In genomic region chr14:93185333-93185688, GRCh38 we compare ENCODE assay signal across 8 cellular contexts. TPM values are rescaled to one million over a fixed set of nuclear protein-coding genes. Genes with fewer than 3 reads are reported as not detected.
DNase-seq lines count a peak whose midpoint lies in the region; ATAC-seq and TF ChIP-seq lines count a peak whose summit lies in the region.

No MANE protein-coding gene starts in this region.

- TF ChIP-seq EP300 in sigmoid colon (IDR thresholded peaks at IDR 0.05), result no peak

- H3K9me2 ChIP-seq in SU-DHL-6 (replicated peaks; ENCODE audit: insufficient read depth, low read length), result no peaks in the 10 kb centered on the region

- H3K4me1 Mint-ChIP-seq in activated T-cell treated with anti-CD3 and anti-CD28 coated beads, Interleukin-2, amount 50 U/mL, for 72 hours (ENCODE audit: low read depth), result peaks cover 40% of the 10 kb centered on the region

- H3K9me3 ChIP-seq in SU-DHL-6 (ENCODE audit: insufficient read depth, low read length), result no peaks in the 10 kb centered on the region
- H3K9me3 ChIP-seq in sigmoid colon, result no peaks in the 10 kb centered on the region

- H3K27me3 ChIP-seq in SU-DHL-6 (ENCODE audit: low read length), result no peaks in the 10 kb centered on the region
- no peaks in the 10 kb centered on the region for H3K27me3 ChIP-seq in foreskin keratinocyte
- H3K27me3 ChIP-seq in sigmoid colon, result no peaks in the 10 kb centered on the region

- H2AFZ ChIP-seq in SU-DHL-6 (ENCODE audit: low read depth, low read length, severe bottlenecking), result peak overlapping the region; percentile 82

- 0% methylated on average over 11 of the region's 11 CpGs for WGBS in sigmoid colon, 2 donors

- H3K36me3 ChIP-seq in SU-DHL-6 (ENCODE audit: low read length) (peaks cover 3% of the 10 kb centered on the region; the same call in 1 of the 2 replicates), sigmoid colon (peaks cover 0 to 34% (median 0%) of the 10 kb centered on the region in 4 donors)

- peak overlapping the region; percentile 84 for H3K4me3 ChIP-seq in SU-DHL-6 (ENCODE audit: insufficient read depth, low read length, poor library complexity, severe bottlenecking)
- peak overlapping the region; percentile 89 to 99 (median 92) for H3K4me3 ChIP-seq in sigmoid colon

- TF ChIP-seq CTCF in SU-DHL-6 (IDR thresholded peaks at IDR 0.05; ENCODE audit: insufficient read depth, low read length, poor library complexity, severe bottlenecking) (no peak), foreskin keratinocyte (conservative IDR thresholded peaks at IDR 0.05) (no peak), sigmoid colon (IDR thresholded peaks at IDR 0.05) (no peak)

- TF ChIP-seq POLR2A in sigmoid colon (IDR thresholded peaks at IDR 0.05), result no peak

- H3K4me2 ChIP-seq in SU-DHL-6 (ENCODE audit: low read depth, low read length, poor library complexity, severe bottlenecking), result peak overlapping the region; percentile 76

- H3K9ac ChIP-seq in SU-DHL-6 (ENCODE audit: low read length), result peak overlapping the region; percentile 97

- peak overlapping the region; percentile 92 to 98 for H3K4me3 Mint-ChIP-seq in activated T-cell treated with anti-CD3 and anti-CD28 coated beads, Interleukin-2, amount 50 U/mL, for 72 hours

- H4K20me1 ChIP-seq in SU-DHL-6 (ENCODE audit: low read depth, low read length), result no peaks in the 10 kb centered on the region

- H3K27ac Mint-ChIP-seq in activated T-cell treated with anti-CD3 and anti-CD28 coated beads, Interleukin-2, amount 50 U/mL, for 72 hours, result peak overlapping the region; percentile 97

- no peak for ATAC-seq in activated T-cell treated with anti-CD3 and anti-CD28 coated beads, Interleukin-2, amount 50 U/mL, for 72 hours (replicated peaks in 1 of 2)
- no peak for ATAC-seq in foreskin keratinocyte

- H3K27me3 Mint-ChIP-seq in activated T-cell treated with anti-CD3 and anti-CD28 coated beads, Interleukin-2, amount 50 U/mL, for 72 hours (ENCODE audit: low read depth), result no peaks in the 10 kb centered on the region

- no peak for DNase-seq in activated T-cell treated with anti-CD3 and anti-CD28 coated beads, Interleukin-2, amount 50 U/mL, for 72 hours
- DNase-seq in activated T-cell treated with anti-CD3 and anti-CD28 coated beads, Interleukin-2, amount 50 U/mL, for 1 hour, result no peak
- DNase-seq in foreskin keratinocyte (peak in 1 of 2 donors; percentile 33), sigmoid colon (no peak), GM19240 (ENCODE audit: insufficient read length, low spot score) (no peak), HuH-7.5 (ENCODE audit: low spot score) (no peak), activated gamma-delta T cell (lab: John Stamatoyannopoulos, UW) (no peak)

- peaks cover 24% of the 10 kb centered on the region for H3K79me2 ChIP-seq in SU-DHL-6 (ENCODE audit: insufficient read depth, low read length)

- H3K4me1 ChIP-seq in foreskin keratinocyte (peaks cover 16% of the 10 kb centered on the region), sigmoid colon (peaks cover 0 to 35% (median 31%) of the 10 kb centered on the region in 4 donors)

- H3K9me3 Mint-ChIP-seq in activated T-cell treated with anti-CD3 and anti-CD28 coated beads, Interleukin-2, amount 50 U/mL, for 72 hours, result no peaks in the 10 kb centered on the region

- H3F3A ChIP-seq in SU-DHL-6 (ENCODE audit: insufficient read depth), result peaks cover 16% of the 10 kb centered on the region

- peaks cover 2 to 9% of the 10 kb centered on the region in 2 donors for H3K36me3 Mint-ChIP-seq in activated T-cell treated with anti-CD3 and anti-CD28 coated beads, Interleukin-2, amount 50 U/mL, for 72 hours (ENCODE audit: insufficient read depth in 2 of 2)

- intact Hi-C loops in sigmoid colon (cut with DNase I), result no loop called here

- H3K27ac ChIP-seq in SU-DHL-6 (ENCODE audit: low read depth, low read length), result peak overlapping the region; percentile 91
- peak overlapping the region; percentile 44 for H3K27ac ChIP-seq in foreskin keratinocyte
- H3K27ac ChIP-seq in sigmoid colon, result peak overlapping the region; percentile 95 to 97 (median 96)

RNA-seq across cellular contexts. Expression of gene LYSET, which starts 0.2 kb away (rescaled TPM):
- 10 to 100 TPM; 12.9 to 15.4 TPM for total RNA-seq in activated T-cell treated with anti-CD3 and anti-CD28 coated beads, Interleukin-2, amount 50 U/mL, for 72 hours
- 17.1 TPM in 2 replicates for total RNA-seq in foreskin keratinocyte
- 20.7 and 23.3 TPM in 2 replicates for polyA plus RNA-seq in foreskin keratinocyte
- 10 to 100 TPM in 3 of 4 donors, 1 to 10 TPM in 1; 10.0 to 16.9 (median 11.6) TPM for total RNA-seq in sigmoid colon
- 10 to 100 TPM; 27.5 to 58.3 (median 57.6) TPM for polyA plus RNA-seq in sigmoid colon

RNA-seq across cellular contexts. Expression of gene MOAP1, which starts 0.6 kb away (rescaled TPM):
- 10 to 100 TPM; 21.1 to 27.5 TPM for total RNA-seq in activated T-cell treated with anti-CD3 and anti-CD28 coated beads, Interleukin-2, amount 50 U/mL, for 72 hours
- total RNA-seq in foreskin keratinocyte, result 7.4 and 8.2 TPM in 2 replicates
- polyA plus RNA-seq in foreskin keratinocyte, result 5.6 and 5.7 TPM in 2 replicates
- total RNA-seq in sigmoid colon, result 10 to 100 TPM; 31.3 to 65.3 (median 60.1) TPM
- 10 to 100 TPM; 19.7 to 27.0 (median 22.9) TPM for polyA plus RNA-seq in sigmoid colon

RNA-seq across cellular contexts. Expression of gene GON7, which starts 21.6 kb away (rescaled TPM):
- total RNA-seq in activated T-cell treated with anti-CD3 and anti-CD28 coated beads, Interleukin-2, amount 50 U/mL, for 72 hours, result 10 to 100 TPM; 22.3 to 27.8 TPM
- 12.1 and 12.9 TPM in 2 replicates for total RNA-seq in foreskin keratinocyte
- polyA plus RNA-seq in foreskin keratinocyte, result 12.8 and 14.3 TPM in 2 replicates
- total RNA-seq in sigmoid colon, result 10 to 100 TPM in 3 of 4 donors, 1 to 10 TPM in 1; 8.6 to 20.2 (median 11.8) TPM
- 10 to 100 TPM; 29.2 to 80.7 (median 51.7) TPM for polyA plus RNA-seq in sigmoid colon

RNA-seq across cellular contexts. Expression of gene UBR7, which starts 21.7 kb away (rescaled TPM):
- total RNA-seq in activated T-cell treated with anti-CD3 and anti-CD28 coated beads, Interleukin-2, amount 50 U/mL, for 72 hours, result 10 to 100 TPM; 35.2 to 36.3 TPM
- total RNA-seq in foreskin keratinocyte (25.3 and 28.4 TPM in 2 replicates), sigmoid colon (10 to 100 TPM; 15.5 to 32.1 (median 27.2) TPM)
- polyA plus RNA-seq in foreskin keratinocyte (12.6 and 16.6 TPM in 2 replicates), sigmoid colon (10 to 100 TPM; 17.3 to 25.4 (median 19.8) TPM)

Comparison
In these comparisons a context has a peak if more than half of its experiments do, and no peak if none do; other contexts are left out.
1. H3K27ac ChIP-seq: peak in every context shown above with its lines; median percentile 96 in sigmoid colon; 91 in SU-DHL-6; 44 in foreskin keratinocyte.